ENCODE assay signal across 8 cellular contexts in genomic region chr21:42652527-42653491, GRCh38. TPM values are rescaled to one million over a fixed set of nuclear protein-coding genes. Genes with fewer than 3 reads are reported as not detected.
DNase-seq lines count a peak whose midpoint lies in the region; ATAC-seq, FAIRE-seq and TF ChIP-seq lines count a peak whose summit lies in the region.

No MANE protein-coding gene starts in this region.

- FAIRE-seq in urothelium cell line (lab: Jason Lieb, UNC) = no peak

- H3K9me3 ChIP-seq in RWPE2 (ENCODE audit: severe bottlenecking) = no peaks in the 10 kb centered on the region
- H3K9me3 ChIP-seq in mucosa of stomach (ENCODE audit: control insufficient read depth, low read length) = no peaks in the 10 kb centered on the region

- ATAC-seq in RWPE2 (ENCODE audit: low read depth) = peak; percentile 50

- peaks cover 20% of the 10 kb centered on the region for H3K4me1 Mint-ChIP-seq in activated naive CD4-positive, alpha-beta T cell treated with anti-CD3 and anti-CD28 coated beads for 36 hours (ENCODE audit: low read depth)

- H3K27me3 ChIP-seq in RWPE2 (ENCODE audit: insufficient read depth, poor library complexity, severe bottlenecking) = peaks cover 15% of the 10 kb centered on the region
- peaks cover 55% of the 10 kb centered on the region for H3K27me3 ChIP-seq in mucosa of stomach (ENCODE audit: control insufficient read depth, insufficient read depth, low read length)

- intact Hi-C loops in activated naive CD4-positive, alpha-beta T cell treated with anti-CD3 and anti-CD28 coated beads for 36 hours (cut with micrococcal nuclease) = loop anchor here (5.0 kb wide), 1 partner anchor 61 kb away; no protein-coding TSS in a partner anchor

- no peak overlapping the region for H3K27ac ChIP-seq in RWPE2 (ENCODE audit: poor library complexity, severe bottlenecking)

- no peaks in the 10 kb centered on the region for H3K36me3 Mint-ChIP-seq in activated naive CD4-positive, alpha-beta T cell treated with anti-CD3 and anti-CD28 coated beads for 36 hours (ENCODE audit: low read depth)

- no peak for DNase-seq in activated naive CD4-positive, alpha-beta T cell treated with anti-CD3 and anti-CD28 coated beads for 36 hours
- DNase-seq in activated naive CD4-positive, alpha-beta T cell treated with anti-CD3 and anti-CD28 coated beads, Interleukin-2, amount 50 U/mL, for 16 hours = no peak
- DNase-seq in RWPE2 (ENCODE audit: low spot score) (peak; percentile 57), epithelial cell of proximal tubule (ENCODE audit: low read depth) (peak; percentile 50), urothelium cell line (ENCODE audit: low spot score) (peak; percentile 30), NCI-H1105 treated with DMSO at 0.1 percent for 48 hours (lab: John Stamatoyannopoulos, UW) (no peak), DMS153 (lab: John Stamatoyannopoulos, UW) (no peak)

- CTCF ChIA-PET in activated naive CD4-positive, alpha-beta T cell treated with anti-CD3 and anti-CD28 coated beads for 36 hours (lab: Charles Lee) = interaction anchor here (0.8 to 1.2 kb wide), 3 partner anchors 59 to 94 kb away, joined by 3 read pairs; no protein-coding TSS in a partner anchor

- H3K27me3 Mint-ChIP-seq in activated naive CD4-positive, alpha-beta T cell treated with anti-CD3 and anti-CD28 coated beads for 36 hours (ENCODE audit: low read depth) = no peaks in the 10 kb centered on the region

- H3K4me3 ChIP-seq in RWPE2 (ENCODE audit: severe bottlenecking) (peak overlapping the region; percentile 2), epithelial cell of proximal tubule (ENCODE audit: low read depth, low read length) (peak overlapping the region; percentile 58), mucosa of stomach (ENCODE audit: low read length) (no peak overlapping the region)

- H3K4me1 ChIP-seq in RWPE2 (ENCODE audit: insufficient read depth, poor library complexity, severe bottlenecking) = peaks cover 7% of the 10 kb centered on the region
- H3K4me1 ChIP-seq in mucosa of stomach (ENCODE audit: control insufficient read depth, insufficient read depth, low read length) = peaks cover 9% of the 10 kb centered on the region

- H3K36me3 ChIP-seq in RWPE2 (ENCODE audit: low read depth) (no peaks in the 10 kb centered on the region), mucosa of stomach (ENCODE audit: control insufficient read depth, insufficient read depth, low read length) (no peaks in the 10 kb centered on the region)

- no peaks in the 10 kb centered on the region for H3K9me3 Mint-ChIP-seq in activated naive CD4-positive, alpha-beta T cell treated with anti-CD3 and anti-CD28 coated beads for 36 hours

- H3K27ac Mint-ChIP-seq in activated naive CD4-positive, alpha-beta T cell treated with anti-CD3 and anti-CD28 coated beads for 36 hours = no peak overlapping the region

- peak overlapping the region; percentile 70 for H3K4me3 Mint-ChIP-seq in activated naive CD4-positive, alpha-beta T cell treated with anti-CD3 and anti-CD28 coated beads for 36 hours

- TF ChIP-seq CTCF in RWPE2 (IDR thresholded peaks at IDR 0.05; ENCODE audit: poor library complexity, severe bottlenecking) = peak; percentile 26
- TF ChIP-seq CTCF in epithelial cell of proximal tubule (conservative IDR thresholded peaks at IDR 0.05; ENCODE audit: low read depth, low read length) = peak; percentile 76

- peak overlapping the region; percentile 34 for H3K9ac ChIP-seq in mucosa of stomach (ENCODE audit: low read length)

RNA-seq across cellular contexts. Expression of gene PDE9A, which starts 0.6 kb away (rescaled TPM):
- total RNA-seq in activated naive CD4-positive, alpha-beta T cell treated with anti-CD3 and anti-CD28 coated beads for 36 hours = 1 to 10 TPM; 6.3 to 7.4 TPM
- 1.3 and 2.0 TPM in 2 replicates for total RNA-seq in epithelial cell of proximal tubule

Comparison
In these comparisons a context has a peak if more than half of its experiments do, and no peak if none do; other contexts are left out.
1. DNase-seq: peak in RWPE2 (single experiment), epithelial cell of proximal tubule (single experiment) and urothelium cell line (single experiment); none in activated naive CD4-positive, alpha-beta T cell treated with anti-CD3 and anti-CD28 coated beads for 36 hours (single experiment), activated naive CD4-positive, alpha-beta T cell treated with anti-CD3 and anti-CD28 coated beads, Interleukin-2, amount 50 U/mL, for 16 hours (single experiment), NCI-H1105 treated with DMSO at 0.1 percent for 48 hours (single experiment) and DMS153 (single experiment).